Comparison of ENCODE assay signal across 12 cellular contexts in genomic region chr5:113807384-113808053, GRCh38.
A peak's percentile ranks its signal among the peaks of the same experiment; 100 is the strongest.
DNase-seq lines count a peak whose midpoint lies in the region; ATAC-seq, FAIRE-seq and TF ChIP-seq lines count a peak whose summit lies in the region.
"Had no signal": no experiment of that assay in that cellular context is flagged by ENCODE, and none has a peak within 500 bp of the region (broad histone marks: within the 10 kb centered on the region; RNA-seq: fewer than 3 reads in every experiment).

No MANE protein-coding gene starts in this region.

- no peaks in the 10 kb centered on the region for H3K27me3 Mint-ChIP-seq in astrocyte (ENCODE audit: low read depth, unreplicated experiment)

- H3K4me3 ChIP-seq in HFF-Myc (replicated peaks; ENCODE audit: low read depth, low read length), result peak overlapping the region; percentile 11
- H3K4me3 ChIP-seq in astrocyte (ENCODE audit: insufficient read depth, low read depth, low read length), result no peak overlapping the region
- no peak overlapping the region for H3K4me3 ChIP-seq in right cardiac atrium (ENCODE audit: low read length)
- no peak overlapping the region for H3K4me3 ChIP-seq in smooth muscle cell

- no peaks in the 10 kb centered on the region for H3K9me3 Mint-ChIP-seq in astrocyte (ENCODE audit: unreplicated experiment)

- no peak for FAIRE-seq in astrocyte (lab: Jason Lieb, UNC)

- H3K36me3 ChIP-seq in astrocyte (ENCODE audit: insufficient read depth, low read length), result no peaks in the 10 kb centered on the region
- H3K36me3 ChIP-seq in smooth muscle cell (ENCODE audit: low read depth), result no peaks in the 10 kb centered on the region

- WGBS in right cardiac atrium, result 34% methylated on average over 8 of the region's 8 CpGs
- 49% methylated on average over 8 of the region's 8 CpGs for WGBS in smooth muscle cell (ENCODE audit: low lambda C conversion rate)

- no peak overlapping the region for H3K9ac ChIP-seq in astrocyte (ENCODE audit: low read length)
- no peak overlapping the region for H3K9ac ChIP-seq in smooth muscle cell (ENCODE audit: low read depth)

- ATAC-seq in right cardiac atrium (peak; percentile 55 to 73), GM18520 (IDR thresholded peaks at IDR 0.05; ENCODE audit: unreplicated experiment) (no peak), HG03354 (IDR thresholded peaks at IDR 0.05; ENCODE audit: poor library complexity, severe bottlenecking, unreplicated experiment) (no peak)

- TF ChIP-seq CTCF in HFF-Myc (IDR thresholded peaks at IDR 0.05; ENCODE audit: low read depth, low read length, missing control alignments) (no peak), astrocyte (IDR thresholded peaks at IDR 0.05; ENCODE audit: insufficient read depth, low read depth, low read length) (no peak), smooth muscle cell (IDR thresholded peaks at IDR 0.05; ENCODE audit: borderline replicate concordance, insufficient read depth, poor library complexity, severe bottlenecking) (no peak)

- no peaks in the 10 kb centered on the region for H4K20me1 ChIP-seq in astrocyte (ENCODE audit: insufficient read depth, low read length)
- H4K20me1 ChIP-seq in smooth muscle cell (ENCODE audit: low read depth), result no peaks in the 10 kb centered on the region

- H3K4me1 ChIP-seq in astrocyte (ENCODE audit: insufficient read depth, low read length), result peaks cover 14% of the 10 kb centered on the region
- H3K4me1 ChIP-seq in right cardiac atrium (ENCODE audit: control insufficient read depth, insufficient read depth, low read length), result no peaks in the 10 kb centered on the region
- H3K4me1 ChIP-seq in smooth muscle cell (ENCODE audit: low read depth), result peaks cover 21% of the 10 kb centered on the region

- peak overlapping the region; percentile 97 for H3K27ac Mint-ChIP-seq in astrocyte (ENCODE audit: unreplicated experiment)

- H3K79me2 ChIP-seq in astrocyte (ENCODE audit: insufficient read depth, low read length) (no peaks in the 10 kb centered on the region), smooth muscle cell (ENCODE audit: low read depth) (no peaks in the 10 kb centered on the region)

- H3K9me3 ChIP-seq in astrocyte (ENCODE audit: insufficient read depth, low read depth, low read length) (no peaks in the 10 kb centered on the region), right cardiac atrium (ENCODE audit: control insufficient read depth, low read length) (no peaks in the 10 kb centered on the region), smooth muscle cell (replicated peaks; ENCODE audit: low read depth) (no peaks in the 10 kb centered on the region)

- in situ Hi-C loops in ACHN (cut with HindIII; ENCODE audit: low pct_ligation_motif_present, low pct_unique_long_range_greater_than_20kb, low sequenced_read_pairs), result no loop called here

- H3K36me3 Mint-ChIP-seq in astrocyte (ENCODE audit: low read depth, unreplicated experiment), result no peaks in the 10 kb centered on the region

- H3K4me2 ChIP-seq in astrocyte (ENCODE audit: low read length) (peak overlapping the region; percentile 60), smooth muscle cell (peak overlapping the region; percentile 45)

- DNase-seq in HFF-Myc (ENCODE audit: extremely low read depth, low read depth) (peak; percentile 54), astrocyte (ENCODE audit: low read depth) (peak; percentile 49), right cardiac atrium (peak in 1 of 3 donors; percentile 9), smooth muscle cell (lab: John Stamatoyannopoulos, UW; ENCODE audit: unreplicated experiment) (no peak), NCI-H1436 treated with DMSO at 0.1 percent for 48 hours (lab: John Stamatoyannopoulos, UW) (no peak), ACHN (no peak)
- DNase-seq: activated CD4-positive, alpha-beta T cell treated with anti-CD3 and anti-CD28 coated beads, Interleukin-2, amount 50 U/mL, for 1 hour; NCI-H1930; SHP77 treated with DMSO at 0.1 percent for 48 hours had no signal

- H3K4me3 Mint-ChIP-seq in astrocyte (ENCODE audit: unreplicated experiment), result no peak overlapping the region

- H2AFZ ChIP-seq in astrocyte (ENCODE audit: low read depth, low read length) (peak overlapping the region; percentile 3), smooth muscle cell (ENCODE audit: low read depth) (peak overlapping the region; percentile 62)

- intact Hi-C loops in right cardiac atrium (cut with DNase I), result no loop called here

- peaks cover 27% of the 10 kb centered on the region for H3K4me1 Mint-ChIP-seq in astrocyte (ENCODE audit: low read depth, unreplicated experiment)

- no peaks in the 10 kb centered on the region for H3F3A ChIP-seq in smooth muscle cell (ENCODE audit: low read depth)

- no peaks in the 10 kb centered on the region for H3K27me3 ChIP-seq in astrocyte (ENCODE audit: insufficient read depth, low read length)
- no peaks in the 10 kb centered on the region for H3K27me3 ChIP-seq in right cardiac atrium (ENCODE audit: control insufficient read depth, insufficient read depth)
- no peaks in the 10 kb centered on the region for H3K27me3 ChIP-seq in smooth muscle cell (ENCODE audit: low read depth)

- peak overlapping the region; percentile 4 for H3K27ac ChIP-seq in astrocyte (ENCODE audit: low read depth, low read length)
- no peak overlapping the region for H3K27ac ChIP-seq in right cardiac atrium (ENCODE audit: low read length)
- H3K27ac ChIP-seq in smooth muscle cell (ENCODE audit: low read depth), result peak overlapping the region; percentile 38
- H3K27ac ChIP-seq: HL-60 had no signal

Comparison
In these comparisons a context has a peak if more than half of its experiments do, and no peak if none do; other contexts are left out.
1. DNase-seq: peak in HFF-Myc (single experiment) and astrocyte (single experiment); none in smooth muscle cell (single experiment), NCI-H1436 treated with DMSO at 0.1 percent for 48 hours (single experiment) and ACHN (single experiment).
2. ATAC-seq: peak in right cardiac atrium (2 of 2); none in GM18520 (single experiment) and HG03354 (single experiment).